ENCODE assay signal across 8 cellular contexts in the genomic region with DNA sequence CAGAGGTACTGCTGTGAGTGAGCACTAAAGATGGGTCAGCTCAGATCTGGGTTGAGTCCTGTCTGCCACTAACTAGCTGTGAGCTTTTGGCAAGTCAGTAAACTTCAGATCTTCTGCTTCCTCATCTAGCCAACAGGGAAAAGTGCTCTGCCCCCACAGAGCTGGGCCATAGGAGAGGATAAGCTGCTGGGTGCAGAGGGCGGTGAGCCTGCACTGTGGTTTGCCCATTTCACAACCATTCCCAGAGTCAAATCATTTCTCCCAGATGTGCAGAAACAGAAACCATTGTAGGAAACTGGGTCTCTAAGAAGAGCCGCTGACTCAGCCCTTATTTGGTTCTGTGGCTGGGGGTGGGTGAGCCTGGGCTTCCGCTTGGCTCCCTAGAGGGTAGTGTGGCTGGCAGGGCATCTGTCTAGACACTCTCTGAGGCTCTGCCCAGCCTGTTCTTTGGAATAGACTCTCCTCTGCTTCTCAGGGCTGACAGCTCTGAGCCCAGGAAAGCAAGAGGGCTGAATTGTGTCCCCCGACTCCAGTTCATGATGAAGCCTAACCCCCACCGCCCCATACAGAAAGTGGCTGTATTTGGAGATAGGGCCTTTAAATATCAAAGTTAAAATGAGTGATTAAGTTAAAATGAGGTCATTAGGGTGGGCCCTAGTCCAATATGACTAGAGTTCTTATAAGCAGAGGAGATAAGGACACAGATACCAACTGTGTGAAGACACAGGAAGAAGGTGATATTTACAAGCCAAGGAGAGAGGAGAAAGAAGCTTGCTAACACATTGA. TPM values are rescaled to one million over a fixed set of nuclear protein-coding genes. Genes with fewer than 3 reads are reported as not detected.
DNase-seq lines count a peak whose midpoint lies in the region; ATAC-seq and TF ChIP-seq lines count a peak whose summit lies in the region.

No MANE protein-coding gene starts in this region.

- no peaks in the 10 kb centered on the region for H3K36me3 ChIP-seq in Peyer's patch

- peak; percentile 72 for ATAC-seq in HG02970 (IDR thresholded peaks at IDR 0.05; ENCODE audit: low FRiP score, unreplicated experiment)

- TF ChIP-seq CTCF in Peyer's patch (IDR thresholded peaks at IDR 0.05) = no peak
- no peak for TF ChIP-seq CTCF in dorsolateral prefrontal cortex (IDR thresholded peaks at IDR 0.05 in 54 of 56, conservative IDR thresholded peaks at IDR 0.05 in 2 of 56; ENCODE audit: low read depth in 1 of 56, partially characterized antibody in 56 of 56)

- no peak for TF ChIP-seq POLR2A in Peyer's patch (IDR thresholded peaks at IDR 0.05)

- H3K4me3 ChIP-seq in Peyer's patch = no peak overlapping the region
- H3K4me3 ChIP-seq in dorsolateral prefrontal cortex = no peak overlapping the region

- no peaks in the 10 kb centered on the region for H3K9me3 ChIP-seq in Peyer's patch

- H3K27me3 ChIP-seq in Peyer's patch (no peaks in the 10 kb centered on the region), dorsolateral prefrontal cortex (no peaks in the 10 kb centered on the region)

- peaks cover 0 to 15% (median 3%) of the 10 kb centered on the region in 4 donors for H3K4me1 ChIP-seq in Peyer's patch

- H3K27ac ChIP-seq in Peyer's patch (peak overlapping the region in 1 of 4 donors; percentile 33), dorsolateral prefrontal cortex (peak overlapping the region in 30 of 59 donors; percentile 7 to 65 (median 44))

- peak; percentile 25 to 37 for DNase-seq in stimulated activated CD4-positive, alpha-beta T cell treated with anti-CD3 and anti-CD28 coated beads, Interleukin-2, amount 100 ng/mL, for 48 hours
- no peak for DNase-seq in stimulated activated CD4-positive, alpha-beta T cell treated with anti-CD3 and anti-CD28 coated beads, Interleukin-12 subunit alpha, Interleukin-12 subunit beta, amount 100 ng/mL, for 4 hours
- DNase-seq in Peyer's patch = peak in 2 of 3 donors; percentile 73 to 84
- no peak for DNase-seq in dorsolateral prefrontal cortex
- peak; percentile 88 for DNase-seq in posterior vena cava (ENCODE audit: low spot score)
- DNase-seq in COR-L47 (lab: John Stamatoyannopoulos, UW) = no peak
- no peak for DNase-seq in iPS-NIHi7 (ENCODE audit: extremely low spot score)

- intact Hi-C loops in dorsolateral prefrontal cortex (cut with DNase I) (no loop called here), posterior vena cava (cut with DNase I) (no loop called here)

RNA-seq across cellular contexts. Expression of gene ARHGAP22, which starts 29.5 kb away (rescaled TPM):
- total RNA-seq in Peyer's patch (10 to 100 TPM in 1 of 4 donors, 1 to 10 TPM in 2, not detected in 1; 1.9 to 10.7 (median 8.3) TPM), dorsolateral prefrontal cortex (100 to 1,000 TPM in 1 of 120 experiments, 10 to 100 TPM in 119; 17.5 to 100 (median 34.4) TPM), posterior vena cava (10 to 100 TPM in 1 of 2 donors, 1 to 10 TPM in 1; 9.8 to 13.4 TPM)

RNA-seq across cellular contexts. Expression of gene WDFY4, which starts 50.3 kb away (rescaled TPM):
- total RNA-seq in Peyer's patch (100 to 1,000 TPM in 1 of 4 donors, 1 to 10 TPM in 2, under 1 TPM in 1; 0.53 to 102 (median 4.6) TPM), dorsolateral prefrontal cortex (10 to 100 TPM in 5 of 120 experiments, 1 to 10 TPM in 115; 1.5 to 12.2 (median 4.6) TPM), posterior vena cava (10 to 100 TPM in 1 of 2 donors, 1 to 10 TPM in 1; 6.8 to 13.2 TPM)

Comparison
In these comparisons a context has a peak if more than half of its experiments do, and no peak if none do; other contexts are left out.
1. DNase-seq: peak in stimulated activated CD4-positive, alpha-beta T cell treated with anti-CD3 and anti-CD28 coated beads, Interleukin-2, amount 100 ng/mL, for 48 hours (2 of 2), Peyer's patch (2 of 3) and posterior vena cava (single experiment); none in stimulated activated CD4-positive, alpha-beta T cell treated with anti-CD3 and anti-CD28 coated beads, Interleukin-12 subunit alpha, Interleukin-12 subunit beta, amount 100 ng/mL, for 4 hours (single experiment), dorsolateral prefrontal cortex (0 of 10), COR-L47 (single experiment) and iPS-NIHi7 (single experiment).